In the genomic region with DNA sequence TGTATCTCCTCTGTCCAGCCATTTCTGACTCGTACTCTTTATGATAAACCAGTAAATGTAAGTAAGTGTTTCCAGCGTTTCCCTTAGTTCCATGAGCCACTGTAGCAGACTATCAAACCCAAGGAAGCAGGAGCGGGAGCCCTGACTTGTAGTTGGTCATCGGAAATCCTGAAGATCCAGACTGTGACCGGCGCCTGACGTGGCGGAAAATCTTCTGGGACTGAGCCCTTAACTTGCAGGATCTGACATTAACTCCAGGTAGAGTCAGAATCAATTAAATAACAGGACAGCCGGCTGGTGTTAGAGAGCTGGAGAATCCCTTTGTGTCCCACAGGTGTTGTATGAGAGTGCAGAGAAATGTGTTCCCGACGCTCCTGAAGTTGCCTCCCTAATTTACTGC, we compare ENCODE assay signal across 24 cellular contexts.
"Had no signal": no experiment of that assay in that cellular context is flagged by ENCODE, and none has a peak within 500 bp of the region (broad histone marks: within the 10 kb centered on the region; RNA-seq: fewer than 3 reads in every experiment).

No MANE protein-coding gene starts in this region.

- DNase-seq: hypothalamus; immature natural killer cell; kidney; left colon; left lung; lower lobe of right lung; mammary epithelial cell; mesenchymal stem cell; naive thymus-derived CD8-positive, alpha-beta T cell; occipital lobe; right lobe of liver; small intestine; spleen; stimulated activated CD4-positive, alpha-beta T cell treated with anti-CD3 and anti-CD28 coated beads, Interleukin-4, amount 100 ng/mL, for 24 hours; stimulated activated naive CD4-positive, alpha-beta T cell; stomach; testis; thyroid gland; transverse colon; upper lobe of left lung had no signal

- H3K27me3 Mint-ChIP-seq: progenitor cell of endocrine pancreas had no signal

- ATAC-seq: left colon; left lung; lower lobe of right lung; naive thymus-derived CD8-positive, alpha-beta T cell; right lobe of liver; stimulated activated effector memory CD8-positive, alpha-beta T cell treated with anti-CD3 and anti-CD28 coated beads, Interleukin-12 subunit alpha, Interleukin-12 subunit beta, amount 100 ng/mL, for 72 hours had no signal

- H3K27ac Mint-ChIP-seq: immature natural killer cell; naive thymus-derived CD8-positive, alpha-beta T cell; nephron; neural progenitor cell; progenitor cell of endocrine pancreas; stimulated activated effector memory CD8-positive, alpha-beta T cell treated with anti-CD3 and anti-CD28 coated beads, Interleukin-12 subunit alpha, Interleukin-12 subunit beta, amount 100 ng/mL, for 72 hours had no signal

- H3K4me3 Mint-ChIP-seq: immature natural killer cell; naive thymus-derived CD8-positive, alpha-beta T cell; neural progenitor cell; stimulated activated effector memory CD8-positive, alpha-beta T cell treated with anti-CD3 and anti-CD28 coated beads, Interleukin-12 subunit alpha, Interleukin-12 subunit beta, amount 100 ng/mL, for 72 hours had no signal

- H3K9me3 Mint-ChIP-seq: immature natural killer cell; naive thymus-derived CD8-positive, alpha-beta T cell; nephron; neural progenitor cell; stimulated activated effector memory CD8-positive, alpha-beta T cell treated with anti-CD3 and anti-CD28 coated beads, Interleukin-12 subunit alpha, Interleukin-12 subunit beta, amount 100 ng/mL, for 72 hours had no signal
